Comparison of ENCODE assay signal across 8 cellular contexts in the genomic region with DNA sequence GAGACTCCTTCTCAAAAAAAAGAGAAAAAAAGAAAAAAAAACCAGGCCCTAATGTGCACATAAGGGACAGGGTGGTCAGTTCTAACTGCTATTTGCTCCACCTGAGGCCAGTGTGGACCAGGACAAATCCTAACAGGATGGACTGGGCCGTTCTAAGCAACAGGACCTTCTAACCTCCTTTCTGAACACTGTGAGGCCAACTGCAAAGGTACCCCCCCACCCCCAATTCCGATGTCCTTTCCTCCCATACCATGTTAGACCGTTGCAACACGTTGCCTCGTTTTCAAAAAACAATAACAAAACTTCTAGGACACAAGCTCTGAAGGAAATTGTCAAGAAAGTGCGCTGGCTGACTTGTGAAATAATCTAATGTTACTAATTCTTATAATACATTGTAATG. TPM values are rescaled to one million over a fixed set of nuclear protein-coding genes. Genes with fewer than 3 reads are reported as not detected.
DNase-seq lines count a peak whose midpoint lies in the region; ATAC-seq and TF ChIP-seq lines count a peak whose summit lies in the region.

No MANE protein-coding gene starts in this region.

- no peak for TF ChIP-seq CTCF in type B pancreatic cell (conservative IDR thresholded peaks at IDR 0.05)

- POLR2A ChIA-PET in activated naive CD8-positive, alpha-beta T cell treated with anti-CD3 and anti-CD28 coated beads, Interleukin-2, amount 10 ng/mL, durations not matched to agents 7 days and 5 days (lab: Charles Lee): no interaction called here

- peaks cover 42% of the 10 kb centered on the region for H3K4me1 Mint-ChIP-seq in activated naive CD4-positive, alpha-beta T cell treated with anti-CD3 and anti-CD28 coated beads for 36 hours (ENCODE audit: low read depth)
- H3K4me1 Mint-ChIP-seq in activated naive CD8-positive, alpha-beta T cell treated with anti-CD3 and anti-CD28 coated beads, Interleukin-2, amount 10 ng/mL, durations not matched to agents 7 days and 5 days: peaks cover 34% of the 10 kb centered on the region
- peaks cover 30% of the 10 kb centered on the region for H3K4me1 Mint-ChIP-seq in type B pancreatic cell (ENCODE audit: unreplicated experiment)

- H3K27me3 Mint-ChIP-seq in activated naive CD4-positive, alpha-beta T cell treated with anti-CD3 and anti-CD28 coated beads for 36 hours (ENCODE audit: low read depth): no peaks in the 10 kb centered on the region
- no peaks in the 10 kb centered on the region for H3K27me3 Mint-ChIP-seq in activated naive CD8-positive, alpha-beta T cell treated with anti-CD3 and anti-CD28 coated beads, Interleukin-2, amount 10 ng/mL, durations not matched to agents 7 days and 5 days
- no peaks in the 10 kb centered on the region for H3K27me3 Mint-ChIP-seq in type B pancreatic cell

- no peak for ATAC-seq in activated naive CD8-positive, alpha-beta T cell treated with anti-CD3 and anti-CD28 coated beads, Interleukin-2, amount 10 ng/mL, durations not matched to agents 7 days and 5 days (ENCODE audit: low read depth)
- no peak for ATAC-seq in HG02610 (IDR thresholded peaks at IDR 0.05; ENCODE audit: unreplicated experiment)

- CTCF ChIA-PET in activated naive CD4-positive, alpha-beta T cell treated with anti-CD3 and anti-CD28 coated beads for 36 hours (lab: Charles Lee): interaction anchor here (0.7 kb wide), 1 partner anchor 26 kb away, joined by 3 read pairs; no protein-coding TSS in a partner anchor

- peaks cover 6% of the 10 kb centered on the region for H3K9me3 Mint-ChIP-seq in activated naive CD4-positive, alpha-beta T cell treated with anti-CD3 and anti-CD28 coated beads for 36 hours
- peaks cover 3% of the 10 kb centered on the region for H3K9me3 Mint-ChIP-seq in activated naive CD8-positive, alpha-beta T cell treated with anti-CD3 and anti-CD28 coated beads, Interleukin-2, amount 10 ng/mL, durations not matched to agents 7 days and 5 days
- H3K9me3 Mint-ChIP-seq in type B pancreatic cell: no peaks in the 10 kb centered on the region

- H3K4me3 Mint-ChIP-seq in activated naive CD4-positive, alpha-beta T cell treated with anti-CD3 and anti-CD28 coated beads for 36 hours: peak overlapping the region; percentile 78
- H3K4me3 Mint-ChIP-seq in activated naive CD8-positive, alpha-beta T cell treated with anti-CD3 and anti-CD28 coated beads, Interleukin-2, amount 10 ng/mL, durations not matched to agents 7 days and 5 days: peak overlapping the region; percentile 74
- H3K4me3 Mint-ChIP-seq in type B pancreatic cell: peak overlapping the region; percentile 90

- H3K27ac Mint-ChIP-seq in activated naive CD4-positive, alpha-beta T cell treated with anti-CD3 and anti-CD28 coated beads for 36 hours: no peak overlapping the region
- peak overlapping the region; percentile 67 for H3K27ac Mint-ChIP-seq in activated naive CD8-positive, alpha-beta T cell treated with anti-CD3 and anti-CD28 coated beads, Interleukin-2, amount 10 ng/mL, durations not matched to agents 7 days and 5 days
- peak overlapping the region; percentile 84 for H3K27ac Mint-ChIP-seq in type B pancreatic cell

- H3K36me3 Mint-ChIP-seq in activated naive CD4-positive, alpha-beta T cell treated with anti-CD3 and anti-CD28 coated beads for 36 hours (ENCODE audit: low read depth): peaks cover 23% of the 10 kb centered on the region
- peaks cover 24% of the 10 kb centered on the region for H3K36me3 Mint-ChIP-seq in activated naive CD8-positive, alpha-beta T cell treated with anti-CD3 and anti-CD28 coated beads, Interleukin-2, amount 10 ng/mL, durations not matched to agents 7 days and 5 days
- peaks cover 17% of the 10 kb centered on the region for H3K36me3 Mint-ChIP-seq in type B pancreatic cell

- no peak for DNase-seq in activated naive CD4-positive, alpha-beta T cell treated with anti-CD3 and anti-CD28 coated beads for 36 hours
- no peak for DNase-seq in activated naive CD4-positive, alpha-beta T cell (lab: John Stamatoyannopoulos, UW)
- no peak for DNase-seq in activated naive CD8-positive, alpha-beta T cell treated with anti-CD3 and anti-CD28 coated beads, Interleukin-2, amount 10 ng/mL, durations not matched to agents 7 days and 5 days
- DNase-seq in left kidney (ENCODE audit: low read depth, low spot score) (peak; percentile 19), type B pancreatic cell (ENCODE audit: extremely low spot score, unreplicated experiment) (no peak), GDM1 (lab: John Stamatoyannopoulos, UW) (no peak), T-helper 9 cell (no peak)

- intact Hi-C loops in activated naive CD4-positive, alpha-beta T cell treated with anti-CD3 and anti-CD28 coated beads for 36 hours (cut with micrococcal nuclease): loop anchor here (2.0 to 10.0 kb wide), 5 partner anchors 15 to 1071 kb away; partner anchors contain the start of genes DUSP28, MTERF4, RNPEPL1 and STK25

RNA-seq across cellular contexts. Expression of gene THAP4, which starts 1.2 kb away (rescaled TPM):
- total RNA-seq in activated naive CD4-positive, alpha-beta T cell treated with anti-CD3 and anti-CD28 coated beads for 36 hours: 10 to 100 TPM; 36.4 to 38.8 TPM
- total RNA-seq in activated naive CD8-positive, alpha-beta T cell treated with anti-CD3 and anti-CD28 coated beads, Interleukin-2, amount 10 ng/mL, durations not matched to agents 7 days and 5 days: 10 to 100 TPM; 35.0 to 35.5 TPM
- 51.3 and 53.3 TPM in 2 replicates for total RNA-seq in type B pancreatic cell (ENCODE audit: low replicate concordance)

RNA-seq across cellular contexts. Expression of gene ATG4B, which starts 1.7 kb away (rescaled TPM):
- 10 to 100 TPM; 71.5 to 82.5 TPM for total RNA-seq in activated naive CD4-positive, alpha-beta T cell treated with anti-CD3 and anti-CD28 coated beads for 36 hours
- 100 to 1,000 TPM in 1 of 2 experiments, 10 to 100 TPM in 1; 91.1 to 101 TPM for total RNA-seq in activated naive CD8-positive, alpha-beta T cell treated with anti-CD3 and anti-CD28 coated beads, Interleukin-2, amount 10 ng/mL, durations not matched to agents 7 days and 5 days
- total RNA-seq in type B pancreatic cell (ENCODE audit: low replicate concordance): 96.5 and 112 TPM in 2 replicates

RNA-seq across cellular contexts. Expression of gene DTYMK, which starts 50.9 kb away (rescaled TPM):
- 10 to 100 TPM; 88.0 to 93.8 TPM for total RNA-seq in activated naive CD4-positive, alpha-beta T cell treated with anti-CD3 and anti-CD28 coated beads for 36 hours
- 10 to 100 TPM; 56.5 to 67.9 TPM for total RNA-seq in activated naive CD8-positive, alpha-beta T cell treated with anti-CD3 and anti-CD28 coated beads, Interleukin-2, amount 10 ng/mL, durations not matched to agents 7 days and 5 days
- total RNA-seq in type B pancreatic cell (ENCODE audit: low replicate concordance): 32.7 and 66.7 TPM in 2 replicates
